Comparison of ENCODE assay signal across 18 cellular contexts in the genomic region with DNA sequence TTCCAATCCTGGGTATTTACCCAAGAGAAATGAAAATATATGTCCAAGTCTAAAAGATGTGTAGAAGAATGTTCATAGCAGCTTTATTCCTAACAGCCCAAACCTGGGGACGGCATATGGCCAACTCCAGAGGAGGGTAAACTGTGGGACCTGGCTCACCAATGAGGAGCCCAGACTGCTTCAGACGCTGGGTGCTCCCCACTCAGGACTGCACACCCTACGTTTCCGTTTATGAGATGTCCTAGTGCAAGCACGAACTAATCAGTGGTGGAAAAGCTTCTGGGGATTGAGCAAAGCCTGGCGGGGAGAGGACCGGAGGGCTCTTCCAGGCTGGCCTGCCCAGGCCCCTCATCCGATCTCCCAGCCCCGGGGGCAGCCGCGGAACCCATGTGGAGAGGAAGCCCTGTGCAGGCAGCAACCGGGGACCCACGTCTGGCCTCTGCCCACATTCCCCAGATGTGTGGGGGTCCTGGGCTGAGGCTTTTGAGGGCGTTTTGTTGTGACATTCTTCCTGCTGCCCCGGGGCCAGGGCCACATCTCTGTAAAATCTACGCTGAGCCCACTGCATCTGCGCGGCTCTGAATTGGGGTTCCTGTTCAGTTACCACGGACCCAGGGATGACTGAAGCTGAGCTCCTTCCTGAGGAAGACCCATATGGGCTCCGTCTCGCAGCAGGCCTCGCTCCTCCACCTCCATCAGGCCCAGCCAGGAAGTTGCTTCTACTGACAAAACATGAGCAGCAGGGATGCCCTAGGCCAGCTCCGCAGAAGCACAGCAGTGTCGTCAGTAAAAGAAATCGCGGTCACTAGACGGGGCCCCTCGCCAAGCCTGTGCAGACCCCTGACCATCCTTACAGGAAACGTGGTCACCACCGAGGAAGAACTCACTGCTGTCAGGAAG.
DNase-seq lines count a peak whose midpoint lies in the region; ATAC-seq and TF ChIP-seq lines count a peak whose summit lies in the region.
"Had no signal": no experiment of that assay in that cellular context is flagged by ENCODE, and none has a peak within 500 bp of the region (broad histone marks: within the 10 kb centered on the region; RNA-seq: fewer than 3 reads in every experiment).

No MANE protein-coding gene starts in this region.

- H3K36me3 ChIP-seq in effector memory CD4-positive, alpha-beta T cell (ENCODE audit: control insufficient read depth, insufficient read depth, low read length): no peaks in the 10 kb centered on the region
- H3K36me3 ChIP-seq: ascending aorta, HAP-1, pancreas had no signal

- no peaks in the 10 kb centered on the region for H3K9me3 ChIP-seq in effector memory CD4-positive, alpha-beta T cell (ENCODE audit: control insufficient read depth, low read length)
- H3K9me3 ChIP-seq: ascending aorta, HAP-1, mucosa of descending colon, pancreas had no signal

- no peaks in the 10 kb centered on the region for H3K27me3 ChIP-seq in effector memory CD4-positive, alpha-beta T cell (replicated peaks; ENCODE audit: control insufficient read depth, insufficient read depth, low read length, poor library complexity, severe bottlenecking)
- H3K27me3 ChIP-seq: ascending aorta, pancreas had no signal

- no peaks in the 10 kb centered on the region for H3K4me1 ChIP-seq in effector memory CD4-positive, alpha-beta T cell (ENCODE audit: control insufficient read depth, insufficient read depth, low read length, poor library complexity, severe bottlenecking)
- H3K4me1 ChIP-seq: ascending aorta, HAP-1, pancreas had no signal

- H3K27me3 Mint-ChIP-seq in activated naive CD8-positive, alpha-beta T cell: peaks cover 5% of the 10 kb centered on the region
- H3K27me3 Mint-ChIP-seq in activated naive CD8-positive, alpha-beta T cell treated with anti-CD3 and anti-CD28 coated beads, Interleukin-2, amount 50 U/mL, for 24 hours: peaks cover 3% of the 10 kb centered on the region
- H3K27me3 Mint-ChIP-seq in activated T-helper 1 cell treated with anti-CD3 and anti-CD28 coated beads, Interleukin-12 subunit alpha, Interleukin-12 subunit beta, Interleukin-2, Interleukin-4 antibody, amounts not matched to agents 30 ng/mL and 10 ng/mL and 1 ng/mL, durations not matched to agents 14 hours and 24 hours and 36 hours (ENCODE audit: insufficient read depth): peaks cover 13% of the 10 kb centered on the region
- H3K27me3 Mint-ChIP-seq in naive thymus-derived CD8-positive, alpha-beta T cell: peaks cover 0 to 13% (median 3%) of the 10 kb centered on the region in 5 donors
- peaks cover 12% of the 10 kb centered on the region for H3K27me3 Mint-ChIP-seq in type B pancreatic cell

- intact Hi-C loops in activated T-helper 1 cell treated with anti-CD3 and anti-CD28 coated beads, Interleukin-12 subunit alpha, Interleukin-12 subunit beta, Interleukin-2, Interleukin-4 antibody, amounts not matched to agents 30 ng/mL and 10 ng/mL and 1 ng/mL, durations not matched to agents 14 hours and 24 hours and 36 hours (cut with micrococcal nuclease): no loop called here

- peaks cover 3% of the 10 kb centered on the region for H3K4me1 Mint-ChIP-seq in activated naive CD8-positive, alpha-beta T cell (ENCODE audit: low read depth)
- peaks cover 2% of the 10 kb centered on the region for H3K4me1 Mint-ChIP-seq in activated naive CD8-positive, alpha-beta T cell treated with anti-CD3 and anti-CD28 coated beads, Interleukin-2, amount 50 U/mL, for 24 hours
- no peaks in the 10 kb centered on the region for H3K4me1 Mint-ChIP-seq in activated T-helper 1 cell treated with anti-CD3 and anti-CD28 coated beads, Interleukin-12 subunit alpha, Interleukin-12 subunit beta, Interleukin-2, Interleukin-4 antibody, amounts not matched to agents 30 ng/mL and 10 ng/mL and 1 ng/mL, durations not matched to agents 14 hours and 24 hours and 36 hours (ENCODE audit: low read depth)
- peaks cover 0 to 7% (median 5%) of the 10 kb centered on the region in 4 donors for H3K4me1 Mint-ChIP-seq in naive thymus-derived CD8-positive, alpha-beta T cell
- no peaks in the 10 kb centered on the region for H3K4me1 Mint-ChIP-seq in type B pancreatic cell (ENCODE audit: unreplicated experiment)
- H3K4me1 Mint-ChIP-seq: CD4-positive, alpha-beta memory T cell had no signal

- no peaks in the 10 kb centered on the region for H3K36me3 Mint-ChIP-seq in activated naive CD8-positive, alpha-beta T cell
- no peaks in the 10 kb centered on the region for H3K36me3 Mint-ChIP-seq in activated naive CD8-positive, alpha-beta T cell treated with anti-CD3 and anti-CD28 coated beads, Interleukin-2, amount 50 U/mL, for 24 hours (ENCODE audit: low read depth)
- H3K36me3 Mint-ChIP-seq in activated T-helper 1 cell treated with anti-CD3 and anti-CD28 coated beads, Interleukin-12 subunit alpha, Interleukin-12 subunit beta, Interleukin-2, Interleukin-4 antibody, amounts not matched to agents 30 ng/mL and 10 ng/mL and 1 ng/mL, durations not matched to agents 14 hours and 24 hours and 36 hours (ENCODE audit: low read depth): no peaks in the 10 kb centered on the region
- peaks cover 0 to 5% (median 4%) of the 10 kb centered on the region in 3 donors for H3K36me3 Mint-ChIP-seq in naive thymus-derived CD8-positive, alpha-beta T cell
- peaks cover 5% of the 10 kb centered on the region for H3K36me3 Mint-ChIP-seq in type B pancreatic cell

- H3K4me3 ChIP-seq in effector memory CD4-positive, alpha-beta T cell (ENCODE audit: insufficient read depth, low read depth, low read length, poor library complexity, severe bottlenecking): no peak overlapping the region
- H3K4me3 ChIP-seq: ascending aorta, HAP-1, K562, mucosa of descending colon, pancreas had no signal

- no peak overlapping the region for H3K4me3 Mint-ChIP-seq in activated naive CD8-positive, alpha-beta T cell
- no peak overlapping the region for H3K4me3 Mint-ChIP-seq in activated naive CD8-positive, alpha-beta T cell treated with anti-CD3 and anti-CD28 coated beads, Interleukin-2, amount 50 U/mL, for 24 hours
- H3K4me3 Mint-ChIP-seq in activated T-helper 1 cell treated with anti-CD3 and anti-CD28 coated beads, Interleukin-12 subunit alpha, Interleukin-12 subunit beta, Interleukin-2, Interleukin-4 antibody, amounts not matched to agents 30 ng/mL and 10 ng/mL and 1 ng/mL, durations not matched to agents 14 hours and 24 hours and 36 hours: no peak overlapping the region
- peak overlapping the region in 4 of 10 donors; percentile 18 to 55 (median 39) for H3K4me3 Mint-ChIP-seq in naive thymus-derived CD8-positive, alpha-beta T cell
- no peak overlapping the region for H3K4me3 Mint-ChIP-seq in type B pancreatic cell
- H3K4me3 Mint-ChIP-seq: CD4-positive, alpha-beta memory T cell had no signal

- H3K27ac Mint-ChIP-seq in activated naive CD8-positive, alpha-beta T cell: peak overlapping the region; percentile 16
- no peak overlapping the region for H3K27ac Mint-ChIP-seq in activated naive CD8-positive, alpha-beta T cell treated with anti-CD3 and anti-CD28 coated beads, Interleukin-2, amount 50 U/mL, for 24 hours
- H3K27ac Mint-ChIP-seq in activated T-helper 1 cell treated with anti-CD3 and anti-CD28 coated beads, Interleukin-12 subunit alpha, Interleukin-12 subunit beta, Interleukin-2, Interleukin-4 antibody, amounts not matched to agents 30 ng/mL and 10 ng/mL and 1 ng/mL, durations not matched to agents 14 hours and 24 hours and 36 hours: peak overlapping the region; percentile 44
- H3K27ac Mint-ChIP-seq in naive thymus-derived CD8-positive, alpha-beta T cell: peak overlapping the region; percentile 19 to 94 (median 67)
- no peak overlapping the region for H3K27ac Mint-ChIP-seq in type B pancreatic cell

- H3K9me3 Mint-ChIP-seq in activated naive CD8-positive, alpha-beta T cell (ENCODE audit: low read depth): peaks cover 3% of the 10 kb centered on the region
- H3K9me3 Mint-ChIP-seq in activated naive CD8-positive, alpha-beta T cell treated with anti-CD3 and anti-CD28 coated beads, Interleukin-2, amount 50 U/mL, for 24 hours: peaks cover 4% of the 10 kb centered on the region
- peaks cover 19% of the 10 kb centered on the region for H3K9me3 Mint-ChIP-seq in activated T-helper 1 cell treated with anti-CD3 and anti-CD28 coated beads, Interleukin-12 subunit alpha, Interleukin-12 subunit beta, Interleukin-2, Interleukin-4 antibody, amounts not matched to agents 30 ng/mL and 10 ng/mL and 1 ng/mL, durations not matched to agents 14 hours and 24 hours and 36 hours
- H3K9me3 Mint-ChIP-seq in naive thymus-derived CD8-positive, alpha-beta T cell: peaks cover 0 to 10% (median 5%) of the 10 kb centered on the region in 9 donors
- H3K9me3 Mint-ChIP-seq in type B pancreatic cell: no peaks in the 10 kb centered on the region

- TF ChIP-seq CTCF in type B pancreatic cell (conservative IDR thresholded peaks at IDR 0.05): no peak

- no peak for DNase-seq in activated naive CD8-positive, alpha-beta T cell treated with anti-CD3 and anti-CD28 coated beads, Interleukin-2, amount 50 U/mL, for 24 hours
- DNase-seq in activated T-helper 1 cell treated with anti-CD3 and anti-CD28 coated beads, Interleukin-12 subunit alpha, Interleukin-12 subunit beta, Interleukin-2, Interleukin-4 antibody, amounts not matched to agents 30 ng/mL and 10 ng/mL and 1 ng/mL, durations not matched to agents 14 hours and 24 hours and 36 hours (ENCODE audit: low spot score): no peak
- DNase-seq in naive thymus-derived CD8-positive, alpha-beta T cell: peak in 3 of 10 donors; percentile 19 to 53 (median 45)
- DNase-seq in type B pancreatic cell (ENCODE audit: extremely low spot score, unreplicated experiment) (peak; percentile 60), mucosa of gallbladder (ENCODE audit: low spot score) (no peak)
- DNase-seq in effector memory CD4-positive, alpha-beta T cell: no peak
- DNase-seq: ACHN; CD4-positive, alpha-beta memory T cell; foreskin melanocyte; mucosa of descending colon; NCI-H1092; small intestine had no signal

- POLR2A ChIA-PET in naive thymus-derived CD8-positive, alpha-beta T cell (lab: Charles Lee): interaction anchor here (1.3 to 4.2 kb wide), 2 partner anchors 9 to 14 kb away, joined by 3 to 19 read pairs; no protein-coding TSS in a partner anchor

- no peak overlapping the region for H3K27ac ChIP-seq in effector memory CD4-positive, alpha-beta T cell (ENCODE audit: insufficient read depth, low read length, poor library complexity, severe bottlenecking)
- H3K27ac ChIP-seq: ascending aorta, pancreas had no signal

- no peak for ATAC-seq in activated naive CD8-positive, alpha-beta T cell treated with anti-CD3 and anti-CD28 coated beads, Interleukin-2, amount 50 U/mL, for 24 hours
- peak; percentile 70 to 94 for ATAC-seq in naive thymus-derived CD8-positive, alpha-beta T cell
- no peak for ATAC-seq in GM21576 (IDR thresholded peaks at IDR 0.05; ENCODE audit: unreplicated experiment)
- ATAC-seq: K562, mucosa of descending colon, pancreas had no signal

Comparison
In these comparisons a context has a peak if more than half of its experiments do, and no peak if none do; other contexts are left out.
1. H3K27ac Mint-ChIP-seq: peak in activated naive CD8-positive, alpha-beta T cell (single experiment), activated T-helper 1 cell treated with anti-CD3 and anti-CD28 coated beads, Interleukin-12 subunit alpha, Interleukin-12 subunit beta, Interleukin-2, Interleukin-4 antibody, amounts not matched to agents 30 ng/mL and 10 ng/mL and 1 ng/mL, durations not matched to agents 14 hours and 24 hours and 36 hours (single experiment) and naive thymus-derived CD8-positive, alpha-beta T cell (10 of 10); none in activated naive CD8-positive, alpha-beta T cell treated with anti-CD3 and anti-CD28 coated beads, Interleukin-2, amount 50 U/mL, for 24 hours (single experiment) and type B pancreatic cell (single experiment).
2. ATAC-seq: peak in naive thymus-derived CD8-positive, alpha-beta T cell (2 of 2); none in activated naive CD8-positive, alpha-beta T cell treated with anti-CD3 and anti-CD28 coated beads, Interleukin-2, amount 50 U/mL, for 24 hours (single experiment) and GM21576 (single experiment).